43 cellular contexts compared by ENCODE assay signal in genomic region chr16:22152316-22152715, GRCh38. TPM values are rescaled to one million over a fixed set of nuclear protein-coding genes. Genes with fewer than 3 reads are reported as not detected.
"Had no signal": no experiment of that assay in that cellular context is flagged by ENCODE, and none has a peak within 500 bp of the region (broad histone marks: within the 10 kb centered on the region; RNA-seq: fewer than 3 reads in every experiment).

No MANE protein-coding gene starts in this region.

- H3K4me1 ChIP-seq: adrenal gland, ascending aorta, body of pancreas, breast epithelium had no signal

- DNase-seq: activated effector memory CD4-positive, alpha-beta T cell treated with anti-CD3 and anti-CD28 coated beads, Interleukin-2, amount 50 U/mL, for 16 hours; activated effector memory CD4-positive, alpha-beta T cell treated with Interleukin-2 at 50 U/mL for 16 hours; activated gamma-delta T cell; activated gamma-delta T cell treated with Interleukin-2 at 50 U/mL for 16 hours; activated naive CD4-positive, alpha-beta T cell; activated naive CD4-positive, alpha-beta T cell treated with anti-CD3 and anti-CD28 coated beads for 36 hours; activated naive CD4-positive, alpha-beta T cell treated with anti-CD3 and anti-CD28 coated beads, Interleukin-2, amount 10 ng/mL, durations not matched to agents 7 days and 5 days; activated naive CD4-positive, alpha-beta T cell treated with anti-CD3 and anti-CD28 coated beads, Interleukin-2, amount 50 U/mL, for 16 hours; activated naive CD4-positive, alpha-beta T cell treated with Interleukin-2 at 50 U/mL for 16 hours; activated naive CD8-positive, alpha-beta T cell treated with anti-CD3 and anti-CD28 coated beads, Interleukin-2, amount 10 ng/mL, durations not matched to agents 7 days and 5 days; activated naive CD8-positive, alpha-beta T cell treated with anti-CD3 and anti-CD28 coated beads, Interleukin-2, amount 50 U/mL, for 24 hours; activated T-cell treated with anti-CD3 and anti-CD28 coated beads, Interleukin-2, amount 50 U/mL, for 1 hour; activated T-cell treated with anti-CD3 and anti-CD28 coated beads, Interleukin-2, amount 50 U/mL, for 24 hours; activated T-cell treated with anti-CD3 and anti-CD28 coated beads, Interleukin-2, amount 50 U/mL, for 4 hours; activated T-cell treated with anti-CD3 and anti-CD28 coated beads, Interleukin-2, amount 50 U/mL, for 48 hours; activated T-cell treated with anti-CD3 and anti-CD28 coated beads, Interleukin-2, amount 50 U/mL, for 72 hours; adrenal gland; amniotic stem cell; amygdala; anterior cingulate cortex; aorta; body of pancreas; brain microvascular endothelial cell; caudate nucleus; central memory CD4-positive, alpha-beta T cell; cerebellar nuclear complex had no signal

- H3K9me3 ChIP-seq: adrenal gland, ascending aorta, body of pancreas, breast epithelium had no signal

- H3K27ac Mint-ChIP-seq: activated naive CD4-positive, alpha-beta T cell treated with anti-CD3 and anti-CD28 coated beads for 36 hours; activated naive CD4-positive, alpha-beta T cell treated with anti-CD3 and anti-CD28 coated beads, Interleukin-2, amount 10 ng/mL, durations not matched to agents 7 days and 5 days; activated naive CD4-positive, alpha-beta T cell treated with anti-CD3 and anti-CD28 coated beads, Interleukin-2, amount 50 U/mL, for 24 hours; activated naive CD4-positive, alpha-beta T cell treated with anti-CD3 and anti-CD28 coated beads, Interleukin-2, amount 50 U/mL, for 72 hours; activated naive CD8-positive, alpha-beta T cell; activated naive CD8-positive, alpha-beta T cell treated with anti-CD3 and anti-CD28 coated beads, Interleukin-2, amount 10 ng/mL, durations not matched to agents 7 days and 5 days; activated naive CD8-positive, alpha-beta T cell treated with anti-CD3 and anti-CD28 coated beads, Interleukin-2, amount 50 U/mL, for 24 hours; activated T-cell treated with anti-CD3 and anti-CD28 coated beads, Interleukin-2, amount 50 U/mL, for 24 hours; activated T-cell treated with anti-CD3 and anti-CD28 coated beads, Interleukin-2, amount 50 U/mL, for 72 hours; activated T-helper 1 cell treated with anti-CD3 and anti-CD28 coated beads, Interleukin-12 subunit alpha, Interleukin-12 subunit beta, Interleukin-2, Interleukin-4 antibody, amounts not matched to agents 30 ng/mL and 10 ng/mL and 1 ng/mL, durations not matched to agents 14 hours and 24 hours and 36 hours; activated T-helper 17 cell treated with anti-CD3 and anti-CD28 coated beads, Interleukin-2, amount 50 U/mL, for 72 hours; activated T-helper 2 cell treated with anti-CD3 and anti-CD28 coated beads, Interferon-gamma antibody, Interleukin-2, Interleukin-4, amounts not matched to agents 10 μg/mL and 5 μg/mL and 100 μg/mL, durations not matched to agents 14 hours and 24 hours and 36 hours; brain had no signal

- H3K27ac ChIP-seq: adrenal gland, ascending aorta, body of pancreas, brain microvascular endothelial cell, breast epithelium, cardiac muscle cell had no signal

- H3K4me3 Mint-ChIP-seq: activated naive CD4-positive, alpha-beta T cell treated with anti-CD3 and anti-CD28 coated beads for 36 hours; activated naive CD4-positive, alpha-beta T cell treated with anti-CD3 and anti-CD28 coated beads, Interleukin-2, amount 10 ng/mL, durations not matched to agents 7 days and 5 days; activated naive CD4-positive, alpha-beta T cell treated with anti-CD3 and anti-CD28 coated beads, Interleukin-2, amount 50 U/mL, for 24 hours; activated naive CD8-positive, alpha-beta T cell; activated naive CD8-positive, alpha-beta T cell treated with anti-CD3 and anti-CD28 coated beads, Interleukin-2, amount 10 ng/mL, durations not matched to agents 7 days and 5 days; activated naive CD8-positive, alpha-beta T cell treated with anti-CD3 and anti-CD28 coated beads, Interleukin-2, amount 50 U/mL, for 24 hours; activated T-cell treated with anti-CD3 and anti-CD28 coated beads, Interleukin-2, amount 50 U/mL, for 24 hours; activated T-cell treated with anti-CD3 and anti-CD28 coated beads, Interleukin-2, amount 50 U/mL, for 4 hours; activated T-cell treated with anti-CD3 and anti-CD28 coated beads, Interleukin-2, amount 50 U/mL, for 72 hours; activated T-helper 1 cell treated with anti-CD3 and anti-CD28 coated beads, Interleukin-12 subunit alpha, Interleukin-12 subunit beta, Interleukin-2, Interleukin-4 antibody, amounts not matched to agents 30 ng/mL and 10 ng/mL and 1 ng/mL, durations not matched to agents 14 hours and 24 hours and 36 hours; activated T-helper 17 cell treated with anti-CD3 and anti-CD28 coated beads, Interleukin-2, amount 50 U/mL, for 72 hours; brain; central memory CD8-positive, alpha-beta T cell had no signal

- H3K36me3 ChIP-seq: adrenal gland, ascending aorta, brain microvascular endothelial cell, breast epithelium, cardiac muscle cell had no signal

- FAIRE-seq: astrocyte, bronchial epithelial cell had no signal

- H3K9me3 Mint-ChIP-seq: activated naive CD4-positive, alpha-beta T cell treated with anti-CD3 and anti-CD28 coated beads for 36 hours; activated naive CD4-positive, alpha-beta T cell treated with anti-CD3 and anti-CD28 coated beads, Interleukin-2, amount 10 ng/mL, durations not matched to agents 7 days and 5 days; activated naive CD4-positive, alpha-beta T cell treated with anti-CD3 and anti-CD28 coated beads, Interleukin-2, amount 50 U/mL, for 24 hours; activated naive CD4-positive, alpha-beta T cell treated with anti-CD3 and anti-CD28 coated beads, Interleukin-2, amount 50 U/mL, for 72 hours; activated naive CD8-positive, alpha-beta T cell treated with anti-CD3 and anti-CD28 coated beads, Interleukin-2, amount 10 ng/mL, durations not matched to agents 7 days and 5 days; activated naive CD8-positive, alpha-beta T cell treated with anti-CD3 and anti-CD28 coated beads, Interleukin-2, amount 50 U/mL, for 24 hours; activated T-cell treated with anti-CD3 and anti-CD28 coated beads, Interleukin-2, amount 50 U/mL, for 24 hours; activated T-cell treated with anti-CD3 and anti-CD28 coated beads, Interleukin-2, amount 50 U/mL, for 4 hours; activated T-cell treated with anti-CD3 and anti-CD28 coated beads, Interleukin-2, amount 50 U/mL, for 72 hours; activated T-helper 1 cell treated with anti-CD3 and anti-CD28 coated beads, Interleukin-12 subunit alpha, Interleukin-12 subunit beta, Interleukin-2, Interleukin-4 antibody, amounts not matched to agents 30 ng/mL and 10 ng/mL and 1 ng/mL, durations not matched to agents 14 hours and 24 hours and 36 hours; activated T-helper 17 cell treated with anti-CD3 and anti-CD28 coated beads, Interleukin-2, amount 50 U/mL, for 72 hours; activated T-helper 2 cell treated with anti-CD3 and anti-CD28 coated beads, Interferon-gamma antibody, Interleukin-2, Interleukin-4, amounts not matched to agents 10 μg/mL and 5 μg/mL and 100 μg/mL, durations not matched to agents 14 hours and 24 hours and 36 hours; brain; central memory CD8-positive, alpha-beta T cell had no signal

- H3K27me3 Mint-ChIP-seq: activated naive CD8-positive, alpha-beta T cell; activated naive CD8-positive, alpha-beta T cell treated with anti-CD3 and anti-CD28 coated beads, Interleukin-2, amount 10 ng/mL, durations not matched to agents 7 days and 5 days; activated naive CD8-positive, alpha-beta T cell treated with anti-CD3 and anti-CD28 coated beads, Interleukin-2, amount 50 U/mL, for 24 hours; activated T-helper 17 cell treated with anti-CD3 and anti-CD28 coated beads, Interleukin-2, amount 50 U/mL, for 72 hours had no signal

- H3K4me1 Mint-ChIP-seq: activated naive CD4-positive, alpha-beta T cell treated with anti-CD3 and anti-CD28 coated beads, Interleukin-2, amount 10 ng/mL, durations not matched to agents 7 days and 5 days; activated naive CD4-positive, alpha-beta T cell treated with anti-CD3 and anti-CD28 coated beads, Interleukin-2, amount 50 U/mL, for 24 hours; activated naive CD8-positive, alpha-beta T cell treated with anti-CD3 and anti-CD28 coated beads, Interleukin-2, amount 10 ng/mL, durations not matched to agents 7 days and 5 days; activated naive CD8-positive, alpha-beta T cell treated with anti-CD3 and anti-CD28 coated beads, Interleukin-2, amount 50 U/mL, for 24 hours; activated T-helper 17 cell treated with anti-CD3 and anti-CD28 coated beads, Interleukin-2, amount 50 U/mL, for 72 hours; brain; central memory CD8-positive, alpha-beta T cell had no signal

- H3K27me3 ChIP-seq: adrenal gland, ascending aorta, body of pancreas, brain microvascular endothelial cell, breast epithelium, cardiac muscle cell had no signal

- H3K4me3 ChIP-seq: adrenal gland, ascending aorta, body of pancreas, breast epithelium, cardiac muscle cell had no signal

- H3K36me3 Mint-ChIP-seq: activated naive CD4-positive, alpha-beta T cell treated with anti-CD3 and anti-CD28 coated beads, Interleukin-2, amount 10 ng/mL, durations not matched to agents 7 days and 5 days; activated naive CD4-positive, alpha-beta T cell treated with anti-CD3 and anti-CD28 coated beads, Interleukin-2, amount 50 U/mL, for 24 hours; activated naive CD4-positive, alpha-beta T cell treated with anti-CD3 and anti-CD28 coated beads, Interleukin-2, amount 50 U/mL, for 72 hours; activated naive CD8-positive, alpha-beta T cell; activated naive CD8-positive, alpha-beta T cell treated with anti-CD3 and anti-CD28 coated beads, Interleukin-2, amount 10 ng/mL, durations not matched to agents 7 days and 5 days; brain had no signal

- ATAC-seq: activated naive CD4-positive, alpha-beta T cell treated with anti-CD3 and anti-CD28 coated beads, Interleukin-2, amount 50 U/mL, for 72 hours; activated naive CD8-positive, alpha-beta T cell treated with anti-CD3 and anti-CD28 coated beads, Interleukin-2, amount 50 U/mL, for 24 hours; activated T-cell treated with anti-CD3 and anti-CD28 coated beads, Interleukin-2, amount 50 U/mL, for 4 hours; activated T-cell treated with anti-CD3 and anti-CD28 coated beads, Interleukin-2, amount 50 U/mL, for 72 hours; activated T-helper 17 cell treated with anti-CD3 and anti-CD28 coated beads, Interleukin-2, amount 50 U/mL, for 72 hours; body of pancreas had no signal

RNA-seq across cellular contexts. Expression of gene SDR42E2, which starts 10.0 kb away (rescaled TPM):
- total RNA-seq: activated T-cell treated with anti-CD3 and anti-CD28 coated beads, Interleukin-2, amount 50 U/mL, for 4 hours; activated T-helper 1 cell treated with anti-CD3 and anti-CD28 coated beads, Interleukin-12 subunit alpha, Interleukin-12 subunit beta, Interleukin-2, Interleukin-4 antibody, amounts not matched to agents 30 ng/mL and 10 ng/mL and 1 ng/mL, durations not matched to agents 14 hours and 24 hours and 36 hours; activated T-helper 17 cell treated with anti-CD3 and anti-CD28 coated beads, Interleukin-2, amount 50 U/mL, for 72 hours; adrenal gland; aorta; ascending aorta; astrocyte; bronchial epithelial cell; cardiac septum; cerebellum; chondrocyte had no signal
- polyA plus RNA-seq: adipose tissue, cardiac muscle cell had no signal

RNA-seq across cellular contexts. Expression of gene VWA3A, which starts 60.0 kb away (rescaled TPM):
- total RNA-seq: activated naive CD4-positive, alpha-beta T cell treated with anti-CD3 and anti-CD28 coated beads for 36 hours; activated T-helper 17 cell treated with anti-CD3 and anti-CD28 coated beads, Interleukin-2, amount 50 U/mL, for 72 hours; ascending aorta; astrocyte; cardiac septum; chondrocyte had no signal
